ENCODE assay signal across 1 cellular context in the genomic region with DNA sequence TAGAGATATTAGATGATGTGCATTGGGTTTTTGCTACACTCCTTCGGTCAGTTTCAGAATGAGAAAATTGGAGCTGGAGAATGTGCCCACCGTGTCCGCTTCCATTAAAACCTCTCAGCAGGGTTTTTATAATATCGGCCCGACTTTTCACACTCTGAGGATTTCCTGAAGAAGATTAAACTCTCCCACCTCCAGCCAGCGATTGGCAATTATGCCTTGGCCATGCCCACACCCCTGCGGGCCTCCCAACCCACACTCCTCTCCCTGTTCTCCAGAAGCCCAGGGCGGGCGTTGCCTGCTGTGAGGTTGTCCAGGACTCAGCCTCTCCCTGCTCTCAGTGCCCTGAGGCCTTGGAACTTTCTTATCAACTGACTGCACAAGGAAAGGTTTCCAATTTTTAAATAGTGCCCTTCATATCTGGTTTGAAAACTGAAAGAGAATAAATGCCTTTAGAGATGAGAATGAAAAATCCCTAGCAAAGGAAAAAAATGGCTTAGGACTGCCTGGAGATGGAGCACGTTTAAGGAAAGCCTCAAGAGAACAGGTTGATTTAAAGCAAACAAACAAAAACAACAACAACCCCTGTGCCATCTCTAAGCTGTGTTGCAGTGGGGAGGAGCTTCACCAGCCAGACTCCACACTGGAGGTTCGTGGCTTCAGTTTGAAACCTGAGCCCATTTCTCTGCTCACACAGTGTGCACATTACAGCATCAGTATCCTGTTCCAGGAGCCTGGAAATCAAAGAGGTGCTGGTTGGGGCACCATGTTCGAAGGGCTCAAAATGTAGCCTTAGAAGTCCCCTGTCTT.
A peak's percentile ranks its signal among the peaks of the same experiment; 100 is the strongest.
TF ChIP-seq lines count a peak whose summit lies in the region.

No MANE protein-coding gene starts in this region.

TF ChIP-seq in HEK293, 187 proteins besides CTCF, POLR2A, EP300 and RAD21 (continued from another document and continues in another):
- TF ChIP-seq, protein P1, sequence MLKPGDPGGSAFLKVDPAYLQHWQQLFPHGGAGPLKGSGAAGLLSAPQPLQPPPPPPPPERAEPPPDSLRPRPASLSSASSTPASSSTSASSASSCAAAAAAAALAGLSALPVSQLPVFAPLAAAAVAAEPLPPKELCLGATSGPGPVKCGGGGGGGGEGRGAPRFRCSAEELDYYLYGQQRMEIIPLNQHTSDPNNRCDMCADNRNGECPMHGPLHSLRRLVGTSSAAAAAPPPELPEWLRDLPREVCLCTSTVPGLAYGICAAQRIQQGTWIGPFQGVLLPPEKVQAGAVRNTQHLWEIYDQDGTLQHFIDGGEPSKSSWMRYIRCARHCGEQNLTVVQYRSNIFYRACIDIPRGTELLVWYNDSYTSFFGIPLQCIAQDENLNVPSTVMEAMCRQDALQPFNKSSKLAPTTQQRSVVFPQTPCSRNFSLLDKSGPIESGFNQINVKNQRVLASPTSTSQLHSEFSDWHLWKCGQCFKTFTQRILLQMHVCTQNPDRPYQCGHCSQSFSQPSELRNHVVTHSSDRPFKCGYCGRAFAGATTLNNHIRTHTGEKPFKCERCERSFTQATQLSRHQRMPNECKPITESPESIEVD (tag by site-specific recombination; IDR thresholded peaks at IDR 0.05), result peak; percentile 79; the same call in 1 of the 2 replicates
- TF ChIP-seq MEIS1 (CRISPR knock-in tag; IDR thresholded peaks at IDR 0.05; ENCODE audit: borderline replicate concordance), result no peak
- no peak for TF ChIP-seq ZNF658 (tag by site-specific recombination; IDR thresholded peaks at IDR 0.05)
- TF ChIP-seq KLF8 (tag by site-specific recombination; IDR thresholded peaks at IDR 0.05), result no peak
- TF ChIP-seq ZNF133 (tag by site-specific recombination; IDR thresholded peaks at IDR 0.05), result no peak
- no peak for TF ChIP-seq ZNF148 (tag by site-specific recombination; IDR thresholded peaks at IDR 0.05; ENCODE audit: borderline replicate concordance)
- TF ChIP-seq, protein P2, sequence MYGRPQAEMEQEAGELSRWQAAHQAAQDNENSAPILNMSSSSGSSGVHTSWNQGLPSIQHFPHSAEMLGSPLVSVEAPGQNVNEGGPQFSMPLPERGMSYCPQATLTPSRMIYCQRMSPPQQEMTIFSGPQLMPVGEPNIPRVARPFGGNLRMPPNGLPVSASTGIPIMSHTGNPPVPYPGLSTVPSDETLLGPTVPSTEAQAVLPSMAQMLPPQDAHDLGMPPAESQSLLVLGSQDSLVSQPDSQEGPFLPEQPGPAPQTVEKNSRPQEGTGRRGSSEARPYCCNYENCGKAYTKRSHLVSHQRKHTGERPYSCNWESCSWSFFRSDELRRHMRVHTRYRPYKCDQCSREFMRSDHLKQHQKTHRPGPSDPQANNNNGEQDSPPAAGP (tag by site-specific recombination; IDR thresholded peaks at IDR 0.05), result peak; percentile 53; the same call in 1 of the 2 replicates
- no peak for TF ChIP-seq ZNF768 (tag by site-specific recombination; IDR thresholded peaks at IDR 0.05)
- no peak for TF ChIP-seq ZNF37A (tag by site-specific recombination; IDR thresholded peaks at IDR 0.05)
- no peak for TF ChIP-seq ZNF549 (tag by site-specific recombination; IDR thresholded peaks at IDR 0.05)
- peak; percentile 85 for TF ChIP-seq SP7 (tag by site-specific recombination; IDR thresholded peaks at IDR 0.05)
- TF ChIP-seq, protein P3, sequence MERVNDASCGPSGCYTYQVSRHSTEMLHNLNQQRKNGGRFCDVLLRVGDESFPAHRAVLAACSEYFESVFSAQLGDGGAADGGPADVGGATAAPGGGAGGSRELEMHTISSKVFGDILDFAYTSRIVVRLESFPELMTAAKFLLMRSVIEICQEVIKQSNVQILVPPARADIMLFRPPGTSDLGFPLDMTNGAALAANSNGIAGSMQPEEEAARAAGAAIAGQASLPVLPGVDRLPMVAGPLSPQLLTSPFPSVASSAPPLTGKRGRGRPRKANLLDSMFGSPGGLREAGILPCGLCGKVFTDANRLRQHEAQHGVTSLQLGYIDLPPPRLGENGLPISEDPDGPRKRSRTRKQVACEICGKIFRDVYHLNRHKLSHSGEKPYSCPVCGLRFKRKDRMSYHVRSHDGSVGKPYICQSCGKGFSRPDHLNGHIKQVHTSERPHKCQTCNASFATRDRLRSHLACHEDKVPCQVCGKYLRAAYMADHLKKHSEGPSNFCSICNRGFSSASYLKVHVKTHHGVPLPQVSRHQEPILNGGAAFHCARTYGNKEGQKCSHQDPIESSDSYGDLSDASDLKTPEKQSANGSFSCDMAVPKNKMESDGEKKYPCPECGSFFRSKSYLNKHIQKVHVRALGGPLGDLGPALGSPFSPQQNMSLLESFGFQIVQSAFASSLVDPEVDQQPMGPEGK (tag by site-specific recombination; IDR thresholded peaks at IDR 0.05), result 0 out of 2 replicates have a peak, but pooled peaks have one; percentile 31
- no peak for TF ChIP-seq ZNF266 (tag by site-specific recombination; IDR thresholded peaks at IDR 0.05; ENCODE audit: low read depth)
- no peak for TF ChIP-seq ZXDB (tag by site-specific recombination; IDR thresholded peaks at IDR 0.05)
- TF ChIP-seq ZNF16 (tag by site-specific recombination; IDR thresholded peaks at IDR 0.05; ENCODE audit: low read depth), result no peak
- peak; percentile 53; the same call in 1 of the 2 replicates for TF ChIP-seq TCF7L2 (IDR thresholded peaks at IDR 0.05; ENCODE audit: borderline replicate concordance, low read depth, low read length)
- no peak for TF ChIP-seq ZNF239 (tag by site-specific recombination; IDR thresholded peaks at IDR 0.05)
- TF ChIP-seq, protein P4, sequence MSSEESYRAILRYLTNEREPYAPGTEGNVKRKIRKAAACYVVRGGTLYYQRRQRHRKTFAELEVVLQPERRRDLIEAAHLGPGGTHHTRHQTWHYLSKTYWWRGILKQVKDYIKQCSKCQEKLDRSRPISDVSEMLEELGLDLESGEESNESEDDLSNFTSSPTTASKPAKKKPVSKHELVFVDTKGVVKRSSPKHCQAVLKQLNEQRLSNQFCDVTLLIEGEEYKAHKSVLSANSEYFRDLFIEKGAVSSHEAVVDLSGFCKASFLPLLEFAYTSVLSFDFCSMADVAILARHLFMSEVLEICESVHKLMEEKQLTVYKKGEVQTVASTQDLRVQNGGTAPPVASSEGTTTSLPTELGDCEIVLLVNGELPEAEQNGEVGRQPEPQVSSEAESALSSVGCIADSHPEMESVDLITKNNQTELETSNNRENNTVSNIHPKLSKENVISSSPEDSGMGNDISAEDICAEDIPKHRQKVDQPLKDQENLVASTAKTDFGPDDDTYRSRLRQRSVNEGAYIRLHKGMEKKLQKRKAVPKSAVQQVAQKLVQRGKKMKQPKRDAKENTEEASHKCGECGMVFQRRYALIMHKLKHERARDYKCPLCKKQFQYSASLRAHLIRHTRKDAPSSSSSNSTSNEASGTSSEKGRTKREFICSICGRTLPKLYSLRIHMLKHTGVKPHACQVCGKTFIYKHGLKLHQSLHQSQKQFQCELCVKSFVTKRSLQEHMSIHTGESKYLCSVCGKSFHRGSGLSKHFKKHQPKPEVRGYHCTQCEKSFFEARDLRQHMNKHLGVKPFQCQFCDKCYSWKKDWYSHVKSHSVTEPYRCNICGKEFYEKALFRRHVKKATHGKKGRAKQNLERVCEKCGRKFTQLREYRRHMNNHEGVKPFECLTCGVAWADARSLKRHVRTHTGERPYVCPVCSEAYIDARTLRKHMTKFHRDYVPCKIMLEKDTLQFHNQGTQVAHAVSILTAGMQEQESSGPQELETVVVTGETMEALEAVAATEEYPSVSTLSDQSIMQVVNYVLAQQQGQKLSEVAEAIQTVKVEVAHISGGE (tag by site-specific recombination; conservative IDR thresholded peaks at IDR 0.05; ENCODE audit: low read depth), result no peak
- no peak for TF ChIP-seq ZNF354C (tag by site-specific recombination; IDR thresholded peaks at IDR 0.05; ENCODE audit: borderline replicate concordance, low read depth)
- TF ChIP-seq, protein P5, sequence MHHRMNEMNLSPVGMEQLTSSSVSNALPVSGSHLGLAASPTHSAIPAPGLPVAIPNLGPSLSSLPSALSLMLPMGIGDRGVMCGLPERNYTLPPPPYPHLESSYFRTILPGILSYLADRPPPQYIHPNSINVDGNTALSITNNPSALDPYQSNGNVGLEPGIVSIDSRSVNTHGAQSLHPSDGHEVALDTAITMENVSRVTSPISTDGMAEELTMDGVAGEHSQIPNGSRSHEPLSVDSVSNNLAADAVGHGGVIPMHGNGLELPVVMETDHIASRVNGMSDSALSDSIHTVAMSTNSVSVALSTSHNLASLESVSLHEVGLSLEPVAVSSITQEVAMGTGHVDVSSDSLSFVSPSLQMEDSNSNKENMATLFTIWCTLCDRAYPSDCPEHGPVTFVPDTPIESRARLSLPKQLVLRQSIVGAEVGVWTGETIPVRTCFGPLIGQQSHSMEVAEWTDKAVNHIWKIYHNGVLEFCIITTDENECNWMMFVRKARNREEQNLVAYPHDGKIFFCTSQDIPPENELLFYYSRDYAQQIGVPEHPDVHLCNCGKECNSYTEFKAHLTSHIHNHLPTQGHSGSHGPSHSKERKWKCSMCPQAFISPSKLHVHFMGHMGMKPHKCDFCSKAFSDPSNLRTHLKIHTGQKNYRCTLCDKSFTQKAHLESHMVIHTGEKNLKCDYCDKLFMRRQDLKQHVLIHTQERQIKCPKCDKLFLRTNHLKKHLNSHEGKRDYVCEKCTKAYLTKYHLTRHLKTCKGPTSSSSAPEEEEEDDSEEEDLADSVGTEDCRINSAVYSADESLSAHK (tag by site-specific recombination; IDR thresholded peaks at IDR 0.05), result no peak
- peak; percentile 92 for TF ChIP-seq ZFHX2 (tag by site-specific recombination; conservative IDR thresholded peaks at IDR 0.05)
- peak; percentile 92 for TF ChIP-seq EGR2 (tag by site-specific recombination; IDR thresholded peaks at IDR 0.05; ENCODE audit: low read depth)
- TF ChIP-seq SETDB1 (IDR thresholded peaks at IDR 0.05; ENCODE audit: insufficient read length, low read length), result no peak
- TF ChIP-seq, protein P6, sequence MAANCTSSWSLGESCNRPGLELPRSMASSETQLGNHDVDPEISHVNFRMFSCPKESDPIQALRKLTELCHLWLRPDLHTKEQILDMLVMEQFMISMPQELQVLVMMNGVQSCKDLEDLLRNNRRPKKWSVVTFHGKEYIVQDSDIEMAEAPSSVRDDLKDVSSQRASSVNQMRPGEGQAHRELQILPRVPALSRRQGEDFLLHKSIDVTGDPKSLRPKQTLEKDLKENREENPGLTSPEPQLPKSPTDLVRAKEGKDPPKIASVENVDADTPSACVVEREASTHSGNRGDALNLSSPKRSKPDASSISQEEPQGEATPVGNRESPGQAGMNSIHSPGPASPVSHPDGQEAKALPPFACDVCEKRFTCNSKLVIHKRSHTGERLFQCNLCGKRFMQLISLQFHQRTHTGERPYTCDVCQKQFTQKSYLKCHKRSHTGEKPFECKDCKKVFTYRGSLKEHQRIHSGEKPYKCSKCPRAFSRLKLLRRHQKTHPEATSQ (tag by site-specific recombination; IDR thresholded peaks at IDR 0.05), result no peak
- no peak for TF ChIP-seq ZFP37 (tag by site-specific recombination; IDR thresholded peaks at IDR 0.05)
- TF ChIP-seq ZNF184 (tag by site-specific recombination; IDR thresholded peaks at IDR 0.05), result no peak
- 0 out of 2 replicates have a peak, but pooled peaks have one; percentile 18 for TF ChIP-seq ZNF2 (tag by site-specific recombination; IDR thresholded peaks at IDR 0.05)
- TF ChIP-seq, protein P7, sequence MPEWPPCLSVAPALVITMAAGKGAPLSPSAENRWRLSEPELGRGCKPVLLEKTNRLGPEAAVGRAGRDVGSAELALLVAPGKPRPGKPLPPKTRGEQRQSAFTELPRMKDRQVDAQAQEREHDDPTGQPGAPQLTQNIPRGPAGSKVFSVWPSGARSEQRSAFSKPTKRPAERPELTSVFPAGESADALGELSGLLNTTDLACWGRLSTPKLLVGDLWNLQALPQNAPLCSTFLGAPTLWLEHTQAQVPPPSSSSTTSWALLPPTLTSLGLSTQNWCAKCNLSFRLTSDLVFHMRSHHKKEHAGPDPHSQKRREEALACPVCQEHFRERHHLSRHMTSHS (tag by site-specific recombination; IDR thresholded peaks at IDR 0.05), result no peak
- no peak for TF ChIP-seq ZNF223 (tag by site-specific recombination; IDR thresholded peaks at IDR 0.05)
- TF ChIP-seq ZNF146 (tag by site-specific recombination; IDR thresholded peaks at IDR 0.05), result no peak
- TF ChIP-seq ZNF121 (tag by site-specific recombination; IDR thresholded peaks at IDR 0.05), result no peak
- peak; percentile 69; the same call in 1 of the 2 replicates for TF ChIP-seq ZNF18 (tag by site-specific recombination; IDR thresholded peaks at IDR 0.05)
- no peak for TF ChIP-seq ZNF214 (tag by site-specific recombination; IDR thresholded peaks at IDR 0.05; ENCODE audit: borderline replicate concordance)
- no peak for TF ChIP-seq HOXA7 (CRISPR knock-in tag; IDR thresholded peaks at IDR 0.05; ENCODE audit: borderline replicate concordance)
